ENCODE assay signal across 8 cellular contexts in genomic region chr6:142943746-142944125, GRCh38. TPM values are rescaled to one million over a fixed set of nuclear protein-coding genes. Genes with fewer than 3 reads are reported as not detected.
DNase-seq lines count a peak whose midpoint lies in the region; ATAC-seq and TF ChIP-seq lines count a peak whose summit lies in the region.

No MANE protein-coding gene starts in this region.

- no peak overlapping the region for H2AK9ac ChIP-seq in IMR-90 (replicated peaks; ENCODE audit: low read depth, low read length, poor library complexity)

- intact Hi-C loops in IMR-90 (cut with micrococcal nuclease): loop anchor here (1.0 to 5.0 kb wide), 3 partner anchors 58 to 111 kb away; no protein-coding TSS in a partner anchor
- intact Hi-C loops in vagina (cut with DNase I): loop anchor here (5.0 kb wide), 1 partner anchor 1689 kb away; no protein-coding TSS in a partner anchor

- peaks cover 9% of the 10 kb centered on the region for H3K9me1 ChIP-seq in IMR-90 (ENCODE audit: insufficient read depth, low read length)

- H2BK120ac ChIP-seq in IMR-90 (ENCODE audit: low read depth, low read length) (peak overlapping the region; percentile 39), neuronal stem cell (ENCODE audit: low read depth, low read length) (no peak overlapping the region)

- H2BK5ac ChIP-seq in IMR-90 (ENCODE audit: low read depth, low read length, poor library complexity, severe bottlenecking) (peak overlapping the region; percentile 88), neuronal stem cell (ENCODE audit: low read length) (no peak overlapping the region)

- POLR2A ChIA-PET in IMR-90 (lab: Charles Lee; ENCODE audit: unreplicated experiment): no interaction called here

- DNase-seq in ACHN (peak; percentile 11), IMR-90 (peak; percentile 48), epithelial cell of prostate (ENCODE audit: low read depth, low spot score) (no peak), neuronal stem cell (ENCODE audit: low spot score) (peak; percentile 2), vagina (ENCODE audit: extremely low spot score in 2 of 2) (no peak), DMS153 (lab: John Stamatoyannopoulos, UW) (no peak)
- DNase-seq in activated CD8-positive, alpha-beta memory T cell treated with anti-CD3 and anti-CD28 coated beads, Interleukin-2, amount 50 U/mL, for 24 hours (ENCODE audit: extremely low read depth): peak; percentile 12

- peak overlapping the region; percentile 93 for H2AFZ ChIP-seq in IMR-90 (replicated peaks; ENCODE audit: low read length, poor library complexity)
- peak overlapping the region; percentile 93 for H2AFZ ChIP-seq in neuronal stem cell (ENCODE audit: low read length)

- peaks cover 11% of the 10 kb centered on the region for H4K20me1 ChIP-seq in IMR-90 (ENCODE audit: insufficient read depth, low read length)

- no CpG with 5 or more reads among the region's 8 CpGs for WGBS in IMR-90 (ENCODE audit: extremely low coverage in 2 of 2, insufficient read length in 1 of 2), 2 experiments
- WGBS in neuronal stem cell (ENCODE audit: extremely low coverage in 2 of 2, insufficient read length in 2 of 2, insufficient replicate concordance in 1 of 2), 2 donors: no CpG with 5 or more reads among the region's 8 CpGs

- peak overlapping the region; percentile 91; the same call in 1 of the 2 replicates for H3K23ac ChIP-seq in IMR-90 (ENCODE audit: low read depth, low read length)
- H3K23ac ChIP-seq in neuronal stem cell (ENCODE audit: low read depth, low read length, poor library complexity): no peak overlapping the region

- H4K91ac ChIP-seq in IMR-90 (ENCODE audit: insufficient read depth, low read depth, low read length): peak overlapping the region; percentile 64; the same call in 1 of the 2 replicates
- no peak overlapping the region for H4K91ac ChIP-seq in neuronal stem cell (ENCODE audit: low read depth, low read length, poor library complexity)

- peaks cover 8% of the 10 kb centered on the region for H3K4me1 ChIP-seq in IMR-90 (ENCODE audit: control insufficient read depth, insufficient read depth, low read length)
- peaks cover 4 to 12% of the 10 kb centered on the region in 2 donors for H3K4me1 ChIP-seq in neuronal stem cell (ENCODE audit: control insufficient read depth in 2 of 2, insufficient read depth in 1 of 2, low read depth in 1 of 2, low read length in 2 of 2)
- H3K4me1 ChIP-seq in vagina: peaks cover 18% of the 10 kb centered on the region

- TSS peak; percentile 17 for BruUV-seq in IMR-90 (replicated peaks; lab: Mats Ljungman, UMichigan)

- H4K5ac ChIP-seq in IMR-90 (ENCODE audit: low read depth, low read length): peak overlapping the region; percentile 55; the same call in 1 of the 2 replicates

- H4K8ac ChIP-seq in IMR-90 (ENCODE audit: low read depth in 2 of 2, low read length in 2 of 2) (peak overlapping the region; percentile 49 to 62), neuronal stem cell (ENCODE audit: low read depth, low read length) (no peak overlapping the region)

- TF ChIP-seq CTCF in IMR-90 (conservative IDR thresholded peaks at IDR 0.05; ENCODE audit: low read depth, low read length): no peak
- TF ChIP-seq CTCF in vagina (IDR thresholded peaks at IDR 0.05): no peak

- in situ Hi-C loops in ACHN (cut with HindIII; ENCODE audit: low pct_ligation_motif_present, low pct_unique_long_range_greater_than_20kb, low sequenced_read_pairs): no loop called here
- in situ Hi-C loops in IMR-90 (cut with MboI; ENCODE audit: low sequenced_read_pairs): no loop called here

- 0 out of 2 replicates have a peak overlapping the region, but pooled peaks have one; percentile 31 for H2AK5ac ChIP-seq in IMR-90 (ENCODE audit: low read depth, low read length)
- no peak overlapping the region for H2AK5ac ChIP-seq in neuronal stem cell (ENCODE audit: low read depth, low read length)

- dilution Hi-C loops in IMR-90 (cut with HindIII; ENCODE audit: low sequenced_read_pairs, unreplicated experiment): no loop called here

- H3K18ac ChIP-seq in IMR-90 (ENCODE audit: low read depth, low read length): peak overlapping the region; percentile 69
- H3K18ac ChIP-seq in neuronal stem cell (ENCODE audit: low read length): no peak overlapping the region

- no peaks in the 10 kb centered on the region for H3K36me3 ChIP-seq in IMR-90 (ENCODE audit: control insufficient read depth, insufficient read depth, low read length)
- no peaks in the 10 kb centered on the region for H3K36me3 ChIP-seq in neuronal stem cell (replicated peaks in 1 of 2; ENCODE audit: control insufficient read depth in 2 of 2, insufficient read depth in 2 of 2, low read length in 2 of 2)
- no peaks in the 10 kb centered on the region for H3K36me3 ChIP-seq in vagina

- H3K4ac ChIP-seq in IMR-90 (ENCODE audit: low read depth, low read length) (peak overlapping the region; percentile 84), neuronal stem cell (ENCODE audit: low read length) (no peak overlapping the region)

- H3K27ac ChIP-seq in IMR-90 (ENCODE audit: insufficient read depth, low read length) (peak overlapping the region; percentile 93), epithelial cell of prostate (peak overlapping the region; percentile 97), neuronal stem cell (replicated peaks; ENCODE audit: low read length) (no peak overlapping the region), vagina (peak overlapping the region; percentile 99)

- H3K9me3 ChIP-seq in IMR-90 (ENCODE audit: control insufficient read depth, insufficient read depth, low read length) (no peaks in the 10 kb centered on the region), neuronal stem cell (replicated peaks in 1 of 2; ENCODE audit: control insufficient read depth in 2 of 2, insufficient read depth in 1 of 2, low read depth in 1 of 2, low read length in 2 of 2) (no peaks in the 10 kb centered on the region), vagina (no peaks in the 10 kb centered on the region)

- H3K27me3 ChIP-seq in IMR-90 (ENCODE audit: control insufficient read depth, insufficient read depth, low read length): no peaks in the 10 kb centered on the region
- peaks cover 0 to 17% (median 0%) of the 10 kb centered on the region in 3 experiments for H3K27me3 ChIP-seq in neuronal stem cell (ENCODE audit: control insufficient read depth in 3 of 3, insufficient read depth in 3 of 3, low read depth in 1 of 3, low read length in 3 of 3)
- no peaks in the 10 kb centered on the region for H3K27me3 ChIP-seq in vagina

- ATAC-seq in IMR-90 (ENCODE audit: low read depth) (no peak), HG02798 (IDR thresholded peaks at IDR 0.05; ENCODE audit: poor library complexity, unreplicated experiment) (no peak)

- H2BK15ac ChIP-seq in IMR-90 (ENCODE audit: low read depth, low read length): no peak overlapping the region
- no peak overlapping the region for H2BK15ac ChIP-seq in neuronal stem cell (ENCODE audit: low read length)

- CTCF ChIA-PET in IMR-90 (lab: Yijun Ruan, JAX): interaction anchor here (1.2 kb wide), 1 partner anchor 483 kb away, joined by 4 read pairs; no protein-coding TSS in a partner anchor

- peak overlapping the region; percentile 21; the same call in 1 of the 2 replicates for H2BK20ac ChIP-seq in IMR-90 (ENCODE audit: low read depth, low read length)

- H3K4me2 ChIP-seq in IMR-90 (ENCODE audit: low read depth, low read length) (peak overlapping the region; percentile 95), neuronal stem cell (ENCODE audit: insufficient read depth, low read length, poor library complexity, severe bottlenecking) (peak overlapping the region; percentile 75)

- peak overlapping the region; percentile 44; the same call in 1 of the 2 replicates for H3K56ac ChIP-seq in IMR-90 (ENCODE audit: extremely low read depth, insufficient read depth, low read length)

- TF ChIP-seq POLR2A in IMR-90 (IDR thresholded peaks at IDR 0.05; ENCODE audit: low read depth, low read length) (no peak), vagina (IDR thresholded peaks at IDR 0.05) (no peak)

- H3K9ac ChIP-seq in IMR-90 (ENCODE audit: low read depth, low read length) (peak overlapping the region; percentile 92), neuronal stem cell (ENCODE audit: low read depth, low read length, poor library complexity) (no peak overlapping the region)

- H3K14ac ChIP-seq in IMR-90 (replicated peaks; ENCODE audit: low read depth, low read length) (peak overlapping the region; percentile 77; the same call in 1 of the 2 replicates), neuronal stem cell (ENCODE audit: low read length) (peak overlapping the region; percentile 21)

- no peak for TF ChIP-seq RAD21 in IMR-90 (IDR thresholded peaks at IDR 0.05; ENCODE audit: low read length)

- no peak overlapping the region for H2BK12ac ChIP-seq in neuronal stem cell (ENCODE audit: low read length)

- H3K79me1 ChIP-seq in IMR-90 (ENCODE audit: low read depth in 1 of 2, low read length in 2 of 2) (peaks cover 6 to 29% of the 10 kb centered on the region in 2 experiments; a peak in 3 of 4 replicates), neuronal stem cell (ENCODE audit: low read depth, low read length) (no peaks in the 10 kb centered on the region)

- peak overlapping the region; percentile 74 for H3K4me3 ChIP-seq in IMR-90 (ENCODE audit: insufficient read depth, low read depth, low read length)
- H3K4me3 ChIP-seq in neuronal stem cell (ENCODE audit: low read length in 2 of 2): peak overlapping the region; percentile 71 to 91
- peak overlapping the region; percentile 90 to 99 for H3K4me3 ChIP-seq in vagina

TF ChIP-seq in IMR-90, 13 proteins besides CTCF, POLR2A, EP300 and RAD21:
- TF ChIP-seq CEBPB (IDR thresholded peaks at IDR 0.05; ENCODE audit: low read depth, low read length): peak; percentile 43; the same call in 1 of the 2 replicates
- TF ChIP-seq MAFK (IDR thresholded peaks at IDR 0.05; ENCODE audit: low read depth, low read length): no peak

RNA-seq across cellular contexts. Expression of gene HIVEP2, which starts 1.2 kb away (rescaled TPM):
- total RNA-seq in IMR-90 (2012; rRNA removed): 11.1 and 11.3 TPM in 2 replicates
- 4.2 and 4.3 TPM in 2 replicates for polyA plus RNA-seq in IMR-90 (2012; rRNA removed)
- polyA plus RNA-seq in IMR-90 (2012; cell fraction: cytosol; rRNA removed): 1.4 and 1.5 TPM in 2 replicates
- 2.9 and 6.6 TPM in 2 replicates for polyA plus RNA-seq in IMR-90 (2012; cell fraction: nucleus; rRNA removed; ENCODE audit: low replicate concordance)
- polyA plus RNA-seq in neuronal stem cell (2013, experiment 1 of 2): 1.1 TPM
- 1.1 TPM for polyA plus RNA-seq in neuronal stem cell (2013, experiment 2 of 2)
- total RNA-seq in vagina: 24.6 TPM

Comparison
In these comparisons a context has a peak if more than half of its experiments do, and no peak if none do; other contexts are left out.
1. DNase-seq: peak in ACHN (single experiment), IMR-90 (single experiment), activated CD8-positive, alpha-beta memory T cell treated with anti-CD3 and anti-CD28 coated beads, Interleukin-2, amount 50 U/mL, for 24 hours (single experiment) and neuronal stem cell (single experiment); none in epithelial cell of prostate (single experiment), vagina (0 of 2) and DMS153 (single experiment).
2. Peak in every context shown above with its lines, with median percentiles within 50 percentile points of each other: H3K4me3 ChIP-seq.